35 cellular contexts compared by ENCODE assay signal in the genomic region with DNA sequence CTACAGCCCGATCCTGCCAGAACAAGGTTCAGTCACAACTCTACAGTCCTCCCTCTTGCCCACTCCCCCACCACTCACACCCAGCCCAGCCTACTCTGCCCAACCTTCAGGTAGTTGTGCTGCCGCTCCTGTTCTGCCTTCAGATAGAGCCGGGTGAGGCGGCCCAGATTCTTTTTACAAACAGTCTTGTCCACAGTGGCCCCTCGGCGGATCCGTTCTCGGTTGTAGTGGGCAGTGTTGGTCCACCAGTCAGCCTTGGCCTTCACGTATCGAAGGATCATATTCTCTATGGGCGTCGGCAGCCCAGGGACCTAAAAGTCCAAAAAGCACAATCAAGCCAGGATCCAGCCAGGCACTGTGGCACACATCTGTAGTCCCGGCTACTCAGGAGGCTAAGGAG. TPM values are rescaled to one million over a fixed set of nuclear protein-coding genes. Genes with fewer than 3 reads are reported as not detected.
"Had no signal": no experiment of that assay in that cellular context is flagged by ENCODE, and none has a peak within 500 bp of the region (broad histone marks: within the 10 kb centered on the region; RNA-seq: fewer than 3 reads in every experiment).

No MANE protein-coding gene starts in this region.

- H3K27me3 ChIP-seq: ascending aorta, body of pancreas, breast epithelium, MG63, SJSA1 had no signal

- H3K4me2 ChIP-seq: SK-N-SH had no signal

- H3K4me3 Mint-ChIP-seq: activated CD4-positive, alpha-beta memory T cell treated with anti-CD3 and anti-CD28 coated beads, Interleukin-2, amount 10 ng/mL, durations not matched to agents 7 days and 5 days; activated CD8-positive, alpha-beta memory T cell treated with anti-CD3 and anti-CD28 coated beads, Interleukin-2, amount 10 ng/mL, durations not matched to agents 7 days and 5 days; activated naive CD4-positive, alpha-beta T cell treated with anti-CD3 and anti-CD28 coated beads, Interleukin-2, amount 50 U/mL, for 24 hours; activated naive CD8-positive, alpha-beta T cell treated with anti-CD3 and anti-CD28 coated beads, Interleukin-2, amount 10 ng/mL, durations not matched to agents 7 days and 5 days; T-cell had no signal

- H3K4me3 ChIP-seq: ascending aorta, body of pancreas, breast epithelium, MG63, SJSA1 had no signal

- ATAC-seq: activated CD8-positive, alpha-beta memory T cell treated with anti-CD3 and anti-CD28 coated beads, Interleukin-2, amount 10 ng/mL, durations not matched to agents 7 days and 5 days; body of pancreas; Panc1; T-cell had no signal

- H3K9me3 ChIP-seq: ascending aorta, body of pancreas, breast epithelium, MG63, SJSA1, SK-N-SH had no signal

- H3K9me3 Mint-ChIP-seq: activated CD4-positive, alpha-beta memory T cell treated with anti-CD3 and anti-CD28 coated beads, Interleukin-2, amount 10 ng/mL, durations not matched to agents 7 days and 5 days; activated naive CD4-positive, alpha-beta T cell treated with anti-CD3 and anti-CD28 coated beads, Interleukin-2, amount 50 U/mL, for 24 hours; activated naive CD8-positive, alpha-beta T cell treated with anti-CD3 and anti-CD28 coated beads, Interleukin-2, amount 10 ng/mL, durations not matched to agents 7 days and 5 days; activated T-helper 2 cell treated with anti-CD3 and anti-CD28 coated beads, Interferon-gamma antibody, Interleukin-2, Interleukin-4, amounts not matched to agents 10 μg/mL and 5 μg/mL and 100 μg/mL, durations not matched to agents 14 hours and 24 hours and 36 hours; T-cell had no signal

- H3K27me3 Mint-ChIP-seq: activated CD4-positive, alpha-beta memory T cell treated with anti-CD3 and anti-CD28 coated beads, Interleukin-2, amount 10 ng/mL, durations not matched to agents 7 days and 5 days; activated CD8-positive, alpha-beta memory T cell treated with anti-CD3 and anti-CD28 coated beads, Interleukin-2, amount 10 ng/mL, durations not matched to agents 7 days and 5 days; activated naive CD4-positive, alpha-beta T cell treated with anti-CD3 and anti-CD28 coated beads, Interleukin-2, amount 50 U/mL, for 24 hours; activated naive CD8-positive, alpha-beta T cell treated with anti-CD3 and anti-CD28 coated beads, Interleukin-2, amount 10 ng/mL, durations not matched to agents 7 days and 5 days; T-cell had no signal

- H3K27ac Mint-ChIP-seq: activated CD4-positive, alpha-beta memory T cell treated with anti-CD3 and anti-CD28 coated beads, Interleukin-2, amount 10 ng/mL, durations not matched to agents 7 days and 5 days; activated CD8-positive, alpha-beta memory T cell treated with anti-CD3 and anti-CD28 coated beads, Interleukin-2, amount 10 ng/mL, durations not matched to agents 7 days and 5 days; activated naive CD4-positive, alpha-beta T cell treated with anti-CD3 and anti-CD28 coated beads, Interleukin-2, amount 50 U/mL, for 24 hours; activated naive CD8-positive, alpha-beta T cell treated with anti-CD3 and anti-CD28 coated beads, Interleukin-2, amount 10 ng/mL, durations not matched to agents 7 days and 5 days; activated T-helper 2 cell treated with anti-CD3 and anti-CD28 coated beads, Interferon-gamma antibody, Interleukin-2, Interleukin-4, amounts not matched to agents 10 μg/mL and 5 μg/mL and 100 μg/mL, durations not matched to agents 14 hours and 24 hours and 36 hours; T-cell had no signal

- DNase-seq: activated CD4-positive, alpha-beta memory T cell treated with anti-CD3 and anti-CD28 coated beads, Interleukin-2, amount 10 ng/mL, durations not matched to agents 7 days and 5 days; activated CD4-positive, alpha-beta T cell treated with anti-CD3 and anti-CD28 coated beads for 1 hour; activated CD4-positive, alpha-beta T cell treated with anti-CD3 and anti-CD28 coated beads for 48 hours; activated CD4-positive, CD25-positive, alpha-beta regulatory T cell; activated CD8-positive, alpha-beta memory T cell treated with anti-CD3 and anti-CD28 coated beads for 24 hours; activated CD8-positive, alpha-beta memory T cell treated with anti-CD3 and anti-CD28 coated beads, Interleukin-2, amount 10 ng/mL, durations not matched to agents 7 days and 5 days; activated CD8-positive, alpha-beta memory T cell treated with anti-CD3 and anti-CD28 coated beads, Interleukin-2, amount 50 U/mL, for 48 hours; activated gamma-delta T cell; activated naive CD4-positive, alpha-beta T cell treated with Interleukin-2 at 50 U/mL for 16 hours; activated naive CD8-positive, alpha-beta T cell treated with anti-CD3 and anti-CD28 coated beads, Interleukin-2, amount 10 ng/mL, durations not matched to agents 7 days and 5 days; activated T-cell treated with anti-CD3 and anti-CD28 coated beads, Interleukin-2, amount 50 U/mL, for 1 hour; amygdala; body of pancreas; Karpas-422; MG63; NCI-H1048; NCI-H1105 treated with DMSO at 0.1 percent for 48 hours; NCI-H1436; NCI-H1694; NCI-H1930; NCI-H345; NCI-H524 treated with DMSO at 0.1 percent for 48 hours; SHP77; SK-N-SH; T-cell; T-helper 2 cell; T1000; WERI-Rb-1 had no signal

- H3K27ac ChIP-seq: ascending aorta, body of pancreas, SJSA1, WERI-Rb-1 had no signal

- H3K4me1 ChIP-seq: ascending aorta, body of pancreas, breast epithelium, SJSA1 had no signal

- H3K9ac ChIP-seq: SK-N-SH had no signal

RNA-seq across cellular contexts. Expression of a gene that starts 30.9 kb away (rescaled TPM):
- total RNA-seq: NCI-H460 had no signal
